25 cellular contexts compared by ENCODE assay signal in genomic region chr9:98367371-98367900, GRCh38.
DNase-seq lines count a peak whose midpoint lies in the region; ATAC-seq, FAIRE-seq and TF ChIP-seq lines count a peak whose summit lies in the region.
"Had no signal": no experiment of that assay in that cellular context is flagged by ENCODE, and none has a peak within 500 bp of the region (broad histone marks: within the 10 kb centered on the region; RNA-seq: fewer than 3 reads in every experiment).

No MANE protein-coding gene starts in this region.

- TF ChIP-seq CTCF in HepG2 (CRISPR knock-in tag; IDR thresholded peaks at IDR 0.05) (no peak), right lobe of liver (IDR thresholded peaks at IDR 0.05) (no peak), esophagus muscularis mucosa (IDR thresholded peaks at IDR 0.05) (no peak), glutamatergic neuron (IDR thresholded peaks at IDR 0.05; ENCODE audit: partially characterized antibody, unreplicated experiment) (no peak), uterus (IDR thresholded peaks at IDR 0.05) (no peak)

- TF ChIP-seq EP300 in HepG2 (IDR thresholded peaks at IDR 0.05; ENCODE audit: low read depth in 2 of 2, low read length in 2 of 2) (no peak), HepG2 (CRISPR knock-in tag; IDR thresholded peaks at IDR 0.05; ENCODE audit: borderline replicate concordance) (no peak), esophagus muscularis mucosa (IDR thresholded peaks at IDR 0.05) (no peak)

- peaks cover 22% of the 10 kb centered on the region for H3K9me3 ChIP-seq in HepG2 (ENCODE audit: low read length)
- no peaks in the 10 kb centered on the region for H3K9me3 ChIP-seq in right lobe of liver
- H3K9me3 ChIP-seq in esophagus muscularis mucosa: peaks cover 0 to 15% (median 10%) of the 10 kb centered on the region in 4 donors
- H3K9me3 ChIP-seq in uterus: no peaks in the 10 kb centered on the region

- CTCF ChIA-PET in HepG2 (lab: Yijun Ruan, JAX; ENCODE audit: low intra/inter-chr PET ratio, low total read pairs): no interaction called here

- H3K27ac ChIP-seq in HepG2 (ENCODE audit: extremely low read length, insufficient read depth, low read length) (no peak overlapping the region), right lobe of liver (no peak overlapping the region), esophagus muscularis mucosa (replicated peaks in 1 of 4) (no peak overlapping the region), uterus (no peak overlapping the region)
- H3K27ac ChIP-seq: 22Rv1, A549, BLaER1 had no signal

- peaks cover 18% of the 10 kb centered on the region for H3K4me1 Mint-ChIP-seq in glutamatergic neuron (ENCODE audit: low read depth, unreplicated experiment)
- H3K4me1 Mint-ChIP-seq: CD14-positive monocyte had no signal

- intact Hi-C loops in HepG2 (cut with micrococcal nuclease; ENCODE audit: unreplicated experiment): no loop called here
- intact Hi-C loops in right lobe of liver (cut with DNase I): no loop called here
- intact Hi-C loops in esophagus muscularis mucosa (cut with DNase I): no loop called here
- intact Hi-C loops in uterus (cut with DNase I; ENCODE audit: low total_unique reads): no loop called here
- intact Hi-C loops in Right ventricle myocardium superior (cut with DNase I): no loop called here

- peaks cover 8% of the 10 kb centered on the region for H3K27me3 Mint-ChIP-seq in glutamatergic neuron (ENCODE audit: unreplicated experiment)

- no peak for TF ChIP-seq RAD21 in HepG2 (CRISPR knock-in tag; IDR thresholded peaks at IDR 0.05)

- H4K20me1 ChIP-seq in HepG2 (ENCODE audit: insufficient read depth, low read length): no peaks in the 10 kb centered on the region
- H4K20me1 ChIP-seq: BLaER1 had no signal

- peak overlapping the region; percentile 44 for H3K27ac Mint-ChIP-seq in glutamatergic neuron (ENCODE audit: unreplicated experiment)
- H3K27ac Mint-ChIP-seq: CD14-positive monocyte; CD8-positive, alpha-beta T cell; GM23338; HFFc6 had no signal

- H3K9ac ChIP-seq in HepG2 (ENCODE audit: insufficient read depth, low read depth, low read length): no peak overlapping the region
- H3K9ac ChIP-seq: BLaER1 had no signal

- DNase-seq in HepG2 (ENCODE audit: low spot score) (no peak), right lobe of liver (no peak), M059J (ENCODE audit: low read depth) (peak; percentile 39), esophagus muscularis mucosa (ENCODE audit: extremely low spot score) (peak; percentile 55), glutamatergic neuron (no peak), foreskin melanocyte (no peak), uterus (no peak), Right ventricle myocardium superior (no peak)
- DNase-seq: Calu3; CD8-positive, alpha-beta T cell; DMS 273 treated with DMSO at 0.1 percent for 48 hours; DMS53; DND-41; EL; H7; HFFc6; KG1 had no signal

- H3K4me2 ChIP-seq in HepG2 (ENCODE audit: low read depth, low read length): no peak overlapping the region
- H3K4me2 ChIP-seq: A549, BLaER1, GM23338 had no signal

- TF ChIP-seq POLR2A in HepG2 (IDR thresholded peaks at IDR 0.05; ENCODE audit: insufficient read depth in 1 of 2, low read depth in 2 of 2, low read length in 2 of 2): no peak
- TF ChIP-seq POLR2A in right lobe of liver (IDR thresholded peaks at IDR 0.05): no peak
- no peak for TF ChIP-seq POLR2A in esophagus muscularis mucosa (IDR thresholded peaks at IDR 0.05; ENCODE audit: low read depth)
- TF ChIP-seq POLR2A in uterus (IDR thresholded peaks at IDR 0.05): no peak

- no peak overlapping the region for H3K4me3 Mint-ChIP-seq in glutamatergic neuron (ENCODE audit: unreplicated experiment)
- H3K4me3 Mint-ChIP-seq: CD14-positive monocyte; CD8-positive, alpha-beta T cell; GM23338; HFFc6 had no signal

- peaks cover 36% of the 10 kb centered on the region for H3K36me3 Mint-ChIP-seq in glutamatergic neuron (ENCODE audit: unreplicated experiment)
- H3K36me3 Mint-ChIP-seq: CD14-positive monocyte had no signal

- H3K9me3 Mint-ChIP-seq in glutamatergic neuron (ENCODE audit: unreplicated experiment): peaks cover 15% of the 10 kb centered on the region

- WGBS in HepG2 (ENCODE audit: low lambda C conversion rate): 20% methylated on average over 5 of the region's 5 CpGs
- 64% methylated on average over 5 of the region's 5 CpGs for WGBS in right lobe of liver (ENCODE audit: insufficient coverage, low coverage, low lambda C conversion rate, missing lambda C conversion rate)
- 83% methylated on average over 5 of the region's 5 CpGs for WGBS in esophagus muscularis mucosa

- H3K27me3 ChIP-seq in HepG2 (ENCODE audit: control insufficient read depth in 1 of 2, insufficient read depth in 2 of 2, low read length in 2 of 2): no peaks in the 10 kb centered on the region
- no peaks in the 10 kb centered on the region for H3K27me3 ChIP-seq in right lobe of liver
- no peaks in the 10 kb centered on the region for H3K27me3 ChIP-seq in esophagus muscularis mucosa
- no peaks in the 10 kb centered on the region for H3K27me3 ChIP-seq in uterus
- H3K27me3 ChIP-seq: BLaER1 had no signal

- no TSS peak for BruUV-seq in HepG2 (replicated peaks; lab: Mats Ljungman, UMichigan)

- ATAC-seq in HepG2: no peak
- no peak for ATAC-seq in right lobe of liver
- no peak for ATAC-seq in Right ventricle myocardium superior (ENCODE audit: poor library complexity)
- ATAC-seq: A549; CD8-positive, alpha-beta T cell; GM23338; HCT116 had no signal

- no peak for FAIRE-seq in HepG2 (lab: Jason Lieb, UNC)
- FAIRE-seq: A549, GM12891, GM19239 had no signal

- H3K4me3 ChIP-seq in HepG2 (replicated peaks in 1 of 3; ENCODE audit: insufficient read depth in 1 of 3, low read depth in 2 of 3, low read length in 3 of 3): no peak overlapping the region
- no peak overlapping the region for H3K4me3 ChIP-seq in right lobe of liver
- no peak overlapping the region for H3K4me3 ChIP-seq in esophagus muscularis mucosa
- no peak overlapping the region for H3K4me3 ChIP-seq in uterus
- H3K4me3 ChIP-seq: A549, BLaER1, GM23338 had no signal

- H3K4me1 ChIP-seq in HepG2 (ENCODE audit: insufficient read depth, low read length) (no peaks in the 10 kb centered on the region), right lobe of liver (no peaks in the 10 kb centered on the region), esophagus muscularis mucosa (no peaks in the 10 kb centered on the region), uterus (no peaks in the 10 kb centered on the region)
- H3K4me1 ChIP-seq: A549, BLaER1 had no signal

- POLR2A ChIA-PET in HepG2 (lab: Yijun Ruan, JAX): no interaction called here

- in situ Hi-C loops in HepG2 (cut with HindIII; ENCODE audit: extremely low pct_ligation_motif_present, low pct_unique_long_range_greater_than_20kb): no loop called here

- H2AFZ ChIP-seq in HepG2 (ENCODE audit: low read length): no peak overlapping the region
- H2AFZ ChIP-seq: GM23338 had no signal

- H3K36me3 ChIP-seq in HepG2 (replicated peaks in 1 of 2; ENCODE audit: control insufficient read depth in 1 of 2, insufficient read depth in 2 of 2, low read length in 2 of 2) (no peaks in the 10 kb centered on the region), right lobe of liver (no peaks in the 10 kb centered on the region), esophagus muscularis mucosa (no peaks in the 10 kb centered on the region), uterus (no peaks in the 10 kb centered on the region)
- H3K36me3 ChIP-seq: BLaER1 had no signal

- no peaks in the 10 kb centered on the region for H3K79me2 ChIP-seq in HepG2 (ENCODE audit: insufficient read depth, low read length)

TF ChIP-seq in HepG2, 621 proteins besides CTCF, POLR2A, EP300 and RAD21:
- TF ChIP-seq CEBPB (IDR thresholded peaks at IDR 0.05; ENCODE audit: borderline replicate concordance, low read depth, low read length) (peak; percentile 14; the same call in 1 of the 2 replicates), ARNT2 (CRISPR knock-in tag; IDR thresholded peaks at IDR 0.05; ENCODE audit: low read depth) (no peak), SMARCE1 (IDR thresholded peaks at IDR 0.05; ENCODE audit: borderline replicate concordance) (no peak)

Comparison
In these comparisons a context has a peak if more than half of its experiments do, and no peak if none do; other contexts are left out.
1. DNase-seq: peak in M059J (single experiment) and esophagus muscularis mucosa (single experiment); none in HepG2 (single experiment), right lobe of liver (0 of 3), glutamatergic neuron (single experiment), foreskin melanocyte (single experiment), uterus (0 of 2) and Right ventricle myocardium superior (single experiment).